24 cellular contexts compared by ENCODE assay signal in the genomic region with DNA sequence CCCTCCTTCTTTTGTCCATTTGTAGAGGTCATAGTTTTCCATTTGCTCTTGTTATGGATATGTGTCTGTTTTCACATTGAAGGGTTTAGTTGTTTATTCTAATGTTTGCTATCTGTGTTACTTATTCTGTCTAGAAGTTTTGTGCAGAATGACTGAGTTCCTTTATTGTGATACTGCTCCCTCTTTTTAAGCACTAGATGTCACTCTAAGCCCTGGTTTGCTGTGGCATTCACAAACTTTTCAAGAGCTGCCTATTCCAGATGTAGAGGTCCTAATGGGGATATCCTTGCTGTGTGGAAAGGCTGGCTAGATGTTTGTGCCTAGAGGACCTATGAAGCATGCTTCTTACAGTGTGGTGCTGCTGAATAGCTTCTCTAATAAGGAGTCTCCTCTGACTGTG.
DNase-seq lines count a peak whose midpoint lies in the region; ATAC-seq and TF ChIP-seq lines count a peak whose summit lies in the region.
"Had no signal": no experiment of that assay in that cellular context is flagged by ENCODE, and none has a peak within 500 bp of the region (broad histone marks: within the 10 kb centered on the region; RNA-seq: fewer than 3 reads in every experiment).

No MANE protein-coding gene starts in this region.

- POLR2A ChIA-PET in HEK293 (lab: Yijun Ruan, JAX) (no interaction called here), PC-3 (lab: Charles Lee; ENCODE audit: unreplicated experiment) (no interaction called here)
- POLR2A ChIA-PET in CD4-positive, alpha-beta memory T cell (lab: Charles Lee; ENCODE audit: partially characterized antibody), result no interaction called here

- no peaks in the 10 kb centered on the region for H3K27me3 Mint-ChIP-seq in CD4-positive, alpha-beta memory T cell
- no peaks in the 10 kb centered on the region for H3K27me3 Mint-ChIP-seq in activated naive CD8-positive, alpha-beta T cell treated with anti-CD3 and anti-CD28 coated beads for 36 hours
- H3K27me3 Mint-ChIP-seq: activated CD4-positive, alpha-beta T cell treated with anti-CD3 and anti-CD28 coated beads, Interleukin-2, amount 10 ng/mL, durations not matched to agents 24 days and 14 days; activated naive CD4-positive, alpha-beta T cell treated with anti-CD3 and anti-CD28 coated beads, Interleukin-2, amount 50 U/mL, for 24 hours; IgD-negative memory B cell had no signal

- ATAC-seq in PC-3, result no peak
- ATAC-seq: heart right ventricle, left lung, pancreas, right cardiac atrium, Right ventricle myocardium inferior had no signal

- no peaks in the 10 kb centered on the region for H3K79me2 ChIP-seq in PC-3 (ENCODE audit: low read length)

- CTCF ChIA-PET in HEK293 (lab: Yijun Ruan, JAX), result interaction anchor here (0.6 kb wide), 1 partner anchor 1671 kb away, joined by 3 read pairs; no protein-coding TSS in a partner anchor
- CTCF ChIA-PET in PC-3 (lab: Charles Lee), result no interaction called here
- CTCF ChIA-PET in CD4-positive, alpha-beta memory T cell (lab: Charles Lee; ENCODE audit: partially characterized antibody), result no interaction called here

- H3K9ac ChIP-seq in PC-3 (ENCODE audit: low read length), result no peak overlapping the region

- no peaks in the 10 kb centered on the region for H3F3A ChIP-seq in PC-3 (ENCODE audit: low read length, unreplicated experiment)

- no peak overlapping the region for H3K27ac ChIP-seq in HEK293 (ENCODE audit: extremely low read depth, low read depth, low read length)
- no peak overlapping the region for H3K27ac ChIP-seq in PC-3 (ENCODE audit: low read length)
- H3K27ac ChIP-seq in CD4-positive, alpha-beta memory T cell (ENCODE audit: low read depth, low read length), result no peak overlapping the region
- H3K27ac ChIP-seq: ascending aorta, heart right ventricle, left lung, pancreas, stomach, tibial nerve had no signal

- no peaks in the 10 kb centered on the region for H3K9me2 ChIP-seq in PC-3 (replicated peaks; ENCODE audit: low read length)

- peaks cover 0 to 11% (median 6%) of the 10 kb centered on the region in 8 donors for H3K9me3 Mint-ChIP-seq in CD4-positive, alpha-beta memory T cell
- H3K9me3 Mint-ChIP-seq in activated naive CD8-positive, alpha-beta T cell treated with anti-CD3 and anti-CD28 coated beads for 36 hours, result peaks cover 1% of the 10 kb centered on the region
- H3K9me3 Mint-ChIP-seq: activated CD4-positive, alpha-beta T cell treated with anti-CD3 and anti-CD28 coated beads, Interleukin-2, amount 10 ng/mL, durations not matched to agents 24 days and 14 days; activated naive CD4-positive, alpha-beta T cell treated with anti-CD3 and anti-CD28 coated beads, Interleukin-2, amount 50 U/mL, for 24 hours had no signal

- no peaks in the 10 kb centered on the region for H3K27me3 ChIP-seq in PC-3 (ENCODE audit: low read length)
- H3K27me3 ChIP-seq in CD4-positive, alpha-beta memory T cell (ENCODE audit: insufficient read depth, low read length), result no peaks in the 10 kb centered on the region
- H3K27me3 ChIP-seq: ascending aorta, heart right ventricle, left lung, stomach, tibial nerve had no signal

- H3K9me3 ChIP-seq in HEK293 (ENCODE audit: control insufficient read depth, insufficient read depth, low read depth, low read length), result no peaks in the 10 kb centered on the region; the same call in 1 of the 2 replicates
- no peaks in the 10 kb centered on the region for H3K9me3 ChIP-seq in PC-3 (ENCODE audit: low read length)
- no peaks in the 10 kb centered on the region for H3K9me3 ChIP-seq in CD4-positive, alpha-beta memory T cell (ENCODE audit: control insufficient read depth in 1 of 2, low read length in 2 of 2)
- H3K9me3 ChIP-seq: ascending aorta, pancreas, tibial nerve had no signal

- TF ChIP-seq CTCF in HEK293 (tag by site-specific recombination; IDR thresholded peaks at IDR 0.05) (no peak), PC-3 (conservative IDR thresholded peaks at IDR 0.05; ENCODE audit: low read depth, low read length) (peak; percentile 54), fibroblast of mammary gland (conservative IDR thresholded peaks at IDR 0.05; ENCODE audit: control insufficient read depth, insufficient read depth, low read depth, low read length) (no peak)

- H2AFZ ChIP-seq in PC-3 (ENCODE audit: low read length), result no peak overlapping the region

- DNase-seq in DMS53 (lab: John Stamatoyannopoulos, UW), result peak; percentile 51
- peak; percentile 44 for DNase-seq in PC-3
- DNase-seq in fibroblast of mammary gland (ENCODE audit: low read depth), result peak; percentile 0
- DNase-seq in NCI-H128 (lab: John Stamatoyannopoulos, UW; ENCODE audit: unreplicated experiment), result no peak
- DNase-seq in CD4-positive, alpha-beta memory T cell, result no peak
- DNase-seq in hippocampal formation (lab: John Stamatoyannopoulos, UW), result no peak
- DNase-seq in activated naive CD8-positive, alpha-beta T cell treated with anti-CD3 and anti-CD28 coated beads for 36 hours, result no peak
- DNase-seq: activated CD4-positive, alpha-beta T cell treated with anti-CD3 and anti-CD28 coated beads, Interleukin-2, amount 10 ng/mL, durations not matched to agents 24 days and 14 days; heart right ventricle; immature natural killer cell; left lung; MV-4-11; NCI-H2081 treated with DMSO at 0.1 percent for 48 hours; pancreas; right cardiac atrium; stomach had no signal

- no peaks in the 10 kb centered on the region for H4K20me1 ChIP-seq in PC-3 (ENCODE audit: low read length)

- no peak overlapping the region for H3K27ac Mint-ChIP-seq in CD4-positive, alpha-beta memory T cell
- H3K27ac Mint-ChIP-seq in activated naive CD8-positive, alpha-beta T cell treated with anti-CD3 and anti-CD28 coated beads for 36 hours, result no peak overlapping the region
- H3K27ac Mint-ChIP-seq: activated CD4-positive, alpha-beta T cell treated with anti-CD3 and anti-CD28 coated beads, Interleukin-2, amount 10 ng/mL, durations not matched to agents 24 days and 14 days; activated naive CD4-positive, alpha-beta T cell treated with anti-CD3 and anti-CD28 coated beads, Interleukin-2, amount 50 U/mL, for 24 hours; activated T-helper 1 cell treated with anti-CD3 and anti-CD28 coated beads, Interleukin-12 subunit alpha, Interleukin-12 subunit beta, Interleukin-2, Interleukin-4 antibody, amounts not matched to agents 30 ng/mL and 10 ng/mL and 1 ng/mL, durations not matched to agents 14 hours and 24 hours and 36 hours; immature natural killer cell; nephron had no signal

- no peak overlapping the region for H3K4me2 ChIP-seq in PC-3 (ENCODE audit: low read length)

- no TSS peak for BruUV-seq in PC-3 (replicated peaks; lab: Mats Ljungman, UMichigan)

- H3K36me3 ChIP-seq in HEK293 (ENCODE audit: control insufficient read depth in 2 of 2, insufficient read depth in 1 of 2, low read length in 2 of 2) (no peaks in the 10 kb centered on the region), PC-3 (ENCODE audit: low read depth, low read length) (no peaks in the 10 kb centered on the region)
- no peaks in the 10 kb centered on the region for H3K36me3 ChIP-seq in CD4-positive, alpha-beta memory T cell (ENCODE audit: insufficient read depth, low read length)
- H3K36me3 ChIP-seq: ascending aorta, heart right ventricle, left lung, pancreas, stomach, tibial nerve had no signal

- no peak overlapping the region for H3K4me3 ChIP-seq in HEK293 (ENCODE audit: low read depth, low read length)
- no peak overlapping the region for H3K4me3 ChIP-seq in PC-3 (ENCODE audit: low read length)
- H3K4me3 ChIP-seq in fibroblast of mammary gland (ENCODE audit: control insufficient read depth, low read depth, low read length), result no peak overlapping the region
- H3K4me3 ChIP-seq in CD4-positive, alpha-beta memory T cell (ENCODE audit: low read length in 2 of 2), result no peak overlapping the region
- H3K4me3 ChIP-seq: ascending aorta, heart right ventricle, left lung, pancreas, stomach, tibial nerve had no signal

- no peak overlapping the region for H3K4me3 Mint-ChIP-seq in CD4-positive, alpha-beta memory T cell
- no peak overlapping the region for H3K4me3 Mint-ChIP-seq in activated naive CD8-positive, alpha-beta T cell treated with anti-CD3 and anti-CD28 coated beads for 36 hours
- H3K4me3 Mint-ChIP-seq: activated CD4-positive, alpha-beta T cell treated with anti-CD3 and anti-CD28 coated beads, Interleukin-2, amount 10 ng/mL, durations not matched to agents 24 days and 14 days; activated naive CD4-positive, alpha-beta T cell treated with anti-CD3 and anti-CD28 coated beads, Interleukin-2, amount 50 U/mL, for 24 hours; activated T-helper 1 cell treated with anti-CD3 and anti-CD28 coated beads, Interleukin-12 subunit alpha, Interleukin-12 subunit beta, Interleukin-2, Interleukin-4 antibody, amounts not matched to agents 30 ng/mL and 10 ng/mL and 1 ng/mL, durations not matched to agents 14 hours and 24 hours and 36 hours; IgD-negative memory B cell; immature natural killer cell; nephron had no signal

- no peaks in the 10 kb centered on the region for H3K36me3 Mint-ChIP-seq in CD4-positive, alpha-beta memory T cell
- H3K36me3 Mint-ChIP-seq in activated naive CD8-positive, alpha-beta T cell treated with anti-CD3 and anti-CD28 coated beads for 36 hours, result peaks cover 1% of the 10 kb centered on the region
- H3K36me3 Mint-ChIP-seq: activated naive CD4-positive, alpha-beta T cell treated with anti-CD3 and anti-CD28 coated beads, Interleukin-2, amount 50 U/mL, for 24 hours; IgD-negative memory B cell; immature natural killer cell had no signal

- H3K4me1 Mint-ChIP-seq in CD4-positive, alpha-beta memory T cell, result no peaks in the 10 kb centered on the region
- H3K4me1 Mint-ChIP-seq in activated naive CD8-positive, alpha-beta T cell treated with anti-CD3 and anti-CD28 coated beads for 36 hours, result no peaks in the 10 kb centered on the region
- H3K4me1 Mint-ChIP-seq: activated CD4-positive, alpha-beta T cell treated with anti-CD3 and anti-CD28 coated beads, Interleukin-2, amount 10 ng/mL, durations not matched to agents 24 days and 14 days; activated naive CD4-positive, alpha-beta T cell treated with anti-CD3 and anti-CD28 coated beads, Interleukin-2, amount 50 U/mL, for 24 hours; IgD-negative memory B cell; immature natural killer cell; nephron had no signal

- intact Hi-C loops in PC-3 (cut with micrococcal nuclease), result no loop called here
- intact Hi-C loops in CD4-positive, alpha-beta memory T cell (cut with micrococcal nuclease), result no loop called here

- H3K4me1 ChIP-seq in HEK293 (ENCODE audit: control insufficient read depth, insufficient read depth, low read length), result no peaks in the 10 kb centered on the region
- no peaks in the 10 kb centered on the region for H3K4me1 ChIP-seq in PC-3 (ENCODE audit: insufficient read depth, low read length)
- no peaks in the 10 kb centered on the region for H3K4me1 ChIP-seq in CD4-positive, alpha-beta memory T cell (ENCODE audit: insufficient read depth, low read length)
- H3K4me1 ChIP-seq: ascending aorta, heart right ventricle, left lung, pancreas, stomach, tibial nerve had no signal

TF ChIP-seq in HEK293, 187 proteins besides CTCF, POLR2A, EP300 and RAD21 (continues in another document):
- peak; percentile 35; the same call in 1 of the 2 replicates for TF ChIP-seq ZNF654 (tag by site-specific recombination; IDR thresholded peaks at IDR 0.05; ENCODE audit: low read depth)

Comparison
In these comparisons a context has a peak if more than half of its experiments do, and no peak if none do; other contexts are left out.
1. DNase-seq: peak in DMS53 (single experiment), PC-3 (single experiment) and fibroblast of mammary gland (single experiment); none in NCI-H128 (single experiment), CD4-positive, alpha-beta memory T cell (0 of 5), hippocampal formation (0 of 2) and activated naive CD8-positive, alpha-beta T cell treated with anti-CD3 and anti-CD28 coated beads for 36 hours (single experiment).